ENCODE assay signal across 1 cellular context in the genomic region with DNA sequence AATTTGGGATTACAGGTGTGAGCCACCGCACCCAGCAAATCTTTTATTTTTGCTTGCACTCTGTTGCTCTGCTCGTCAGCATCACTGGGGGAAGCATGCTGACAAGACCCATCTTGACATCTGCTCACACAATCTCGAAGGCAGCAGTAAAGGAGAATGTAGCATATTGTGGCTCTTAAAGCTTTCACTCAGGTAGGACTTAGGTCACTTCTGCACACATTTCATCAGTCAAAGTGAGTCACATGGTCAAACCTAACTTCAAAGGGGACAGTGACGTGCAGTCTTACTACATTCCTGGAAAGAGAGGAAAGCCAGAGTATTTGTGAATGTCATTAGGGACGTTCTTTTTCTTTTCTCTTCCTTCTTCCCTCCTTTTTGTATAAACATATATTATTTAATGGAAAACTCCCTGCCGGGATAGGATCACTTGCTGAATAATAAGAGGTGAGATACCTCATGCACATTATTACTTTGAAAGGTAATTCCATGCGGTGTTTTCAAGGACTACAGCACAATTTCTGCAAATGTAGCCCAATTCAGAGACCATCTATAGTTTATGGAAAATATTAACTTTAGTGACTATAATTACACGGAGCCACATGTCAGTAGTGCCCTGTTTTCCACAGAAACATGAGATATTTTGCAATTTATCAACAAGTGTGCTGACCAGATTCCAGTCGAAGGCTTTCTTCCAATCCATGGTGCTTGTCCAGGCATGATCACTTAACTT.
A peak's percentile ranks its signal among the peaks of the same experiment; 100 is the strongest.
TF ChIP-seq lines count a peak whose summit lies in the region.

No MANE protein-coding gene starts in this region.

TF ChIP-seq in HepG2, 621 proteins besides CTCF, POLR2A, EP300 and RAD21 (continued from another document and continues in another):
- no peak for TF ChIP-seq GATA4 (IDR thresholded peaks at IDR 0.05; ENCODE audit: borderline replicate concordance, low read depth)
- no peak for TF ChIP-seq FOXO1 (CRISPR knock-in tag; IDR thresholded peaks at IDR 0.05)
- peak; percentile 56 for TF ChIP-seq RXRB (CRISPR knock-in tag; IDR thresholded peaks at IDR 0.05; ENCODE audit: borderline replicate concordance)
- TF ChIP-seq CBFB (CRISPR knock-in tag; IDR thresholded peaks at IDR 0.05) = no peak
- peak; percentile 57; the same call in 1 of the 2 replicates for TF ChIP-seq NCOA2 (CRISPR knock-in tag; IDR thresholded peaks at IDR 0.05)
- TF ChIP-seq, protein P1, sequence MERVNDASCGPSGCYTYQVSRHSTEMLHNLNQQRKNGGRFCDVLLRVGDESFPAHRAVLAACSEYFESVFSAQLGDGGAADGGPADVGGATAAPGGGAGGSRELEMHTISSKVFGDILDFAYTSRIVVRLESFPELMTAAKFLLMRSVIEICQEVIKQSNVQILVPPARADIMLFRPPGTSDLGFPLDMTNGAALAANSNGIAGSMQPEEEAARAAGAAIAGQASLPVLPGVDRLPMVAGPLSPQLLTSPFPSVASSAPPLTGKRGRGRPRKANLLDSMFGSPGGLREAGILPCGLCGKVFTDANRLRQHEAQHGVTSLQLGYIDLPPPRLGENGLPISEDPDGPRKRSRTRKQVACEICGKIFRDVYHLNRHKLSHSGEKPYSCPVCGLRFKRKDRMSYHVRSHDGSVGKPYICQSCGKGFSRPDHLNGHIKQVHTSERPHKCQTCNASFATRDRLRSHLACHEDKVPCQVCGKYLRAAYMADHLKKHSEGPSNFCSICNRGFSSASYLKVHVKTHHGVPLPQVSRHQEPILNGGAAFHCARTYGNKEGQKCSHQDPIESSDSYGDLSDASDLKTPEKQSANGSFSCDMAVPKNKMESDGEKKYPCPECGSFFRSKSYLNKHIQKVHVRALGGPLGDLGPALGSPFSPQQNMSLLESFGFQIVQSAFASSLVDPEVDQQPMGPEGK (CRISPR knock-in tag; IDR thresholded peaks at IDR 0.05) = no peak
- TF ChIP-seq ZNF17 (CRISPR knock-in tag; IDR thresholded peaks at IDR 0.05) = no peak
- TF ChIP-seq, protein P2, sequence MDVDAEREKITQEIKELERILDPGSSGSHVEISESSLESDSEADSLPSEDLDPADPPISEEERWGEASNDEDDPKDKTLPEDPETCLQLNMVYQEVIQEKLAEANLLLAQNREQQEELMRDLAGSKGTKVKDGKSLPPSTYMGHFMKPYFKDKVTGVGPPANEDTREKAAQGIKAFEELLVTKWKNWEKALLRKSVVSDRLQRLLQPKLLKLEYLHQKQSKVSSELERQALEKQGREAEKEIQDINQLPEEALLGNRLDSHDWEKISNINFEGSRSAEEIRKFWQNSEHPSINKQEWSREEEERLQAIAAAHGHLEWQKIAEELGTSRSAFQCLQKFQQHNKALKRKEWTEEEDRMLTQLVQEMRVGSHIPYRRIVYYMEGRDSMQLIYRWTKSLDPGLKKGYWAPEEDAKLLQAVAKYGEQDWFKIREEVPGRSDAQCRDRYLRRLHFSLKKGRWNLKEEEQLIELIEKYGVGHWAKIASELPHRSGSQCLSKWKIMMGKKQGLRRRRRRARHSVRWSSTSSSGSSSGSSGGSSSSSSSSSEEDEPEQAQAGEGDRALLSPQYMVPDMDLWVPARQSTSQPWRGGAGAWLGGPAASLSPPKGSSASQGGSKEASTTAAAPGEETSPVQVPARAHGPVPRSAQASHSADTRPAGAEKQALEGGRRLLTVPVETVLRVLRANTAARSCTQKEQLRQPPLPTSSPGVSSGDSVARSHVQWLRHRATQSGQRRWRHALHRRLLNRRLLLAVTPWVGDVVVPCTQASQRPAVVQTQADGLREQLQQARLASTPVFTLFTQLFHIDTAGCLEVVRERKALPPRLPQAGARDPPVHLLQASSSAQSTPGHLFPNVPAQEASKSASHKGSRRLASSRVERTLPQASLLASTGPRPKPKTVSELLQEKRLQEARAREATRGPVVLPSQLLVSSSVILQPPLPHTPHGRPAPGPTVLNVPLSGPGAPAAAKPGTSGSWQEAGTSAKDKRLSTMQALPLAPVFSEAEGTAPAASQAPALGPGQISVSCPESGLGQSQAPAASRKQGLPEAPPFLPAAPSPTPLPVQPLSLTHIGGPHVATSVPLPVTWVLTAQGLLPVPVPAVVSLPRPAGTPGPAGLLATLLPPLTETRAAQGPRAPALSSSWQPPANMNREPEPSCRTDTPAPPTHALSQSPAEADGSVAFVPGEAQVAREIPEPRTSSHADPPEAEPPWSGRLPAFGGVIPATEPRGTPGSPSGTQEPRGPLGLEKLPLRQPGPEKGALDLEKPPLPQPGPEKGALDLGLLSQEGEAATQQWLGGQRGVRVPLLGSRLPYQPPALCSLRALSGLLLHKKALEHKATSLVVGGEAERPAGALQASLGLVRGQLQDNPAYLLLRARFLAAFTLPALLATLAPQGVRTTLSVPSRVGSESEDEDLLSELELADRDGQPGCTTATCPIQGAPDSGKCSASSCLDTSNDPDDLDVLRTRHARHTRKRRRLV (CRISPR knock-in tag; IDR thresholded peaks at IDR 0.05) = no peak
- no peak for TF ChIP-seq ZNF263 (CRISPR knock-in tag; IDR thresholded peaks at IDR 0.05)
- no peak for TF ChIP-seq FOXA1 (IDR thresholded peaks at IDR 0.05)
- TF ChIP-seq FOXA1 (CRISPR knock-in tag; IDR thresholded peaks at IDR 0.05) = no peak
- no peak for TF ChIP-seq ADNP (CRISPR knock-in tag; IDR thresholded peaks at IDR 0.05)
- peak; percentile 26; the same call in 1 of the 2 replicates for TF ChIP-seq NCOR1 (IDR thresholded peaks at IDR 0.05; ENCODE audit: borderline replicate concordance, low read length)
- no peak for TF ChIP-seq ESRRA (CRISPR knock-in tag; IDR thresholded peaks at IDR 0.05; ENCODE audit: low read depth)
- no peak for TF ChIP-seq ELF1 (CRISPR knock-in tag; IDR thresholded peaks at IDR 0.05)
- no peak for TF ChIP-seq TEAD2 (CRISPR knock-in tag; IDR thresholded peaks at IDR 0.05)
- TF ChIP-seq KAT7 (CRISPR knock-in tag; IDR thresholded peaks at IDR 0.05; ENCODE audit: borderline replicate concordance) = no peak
- no peak for TF ChIP-seq MLLT10 (CRISPR knock-in tag; IDR thresholded peaks at IDR 0.05)
- TF ChIP-seq, protein P3, sequence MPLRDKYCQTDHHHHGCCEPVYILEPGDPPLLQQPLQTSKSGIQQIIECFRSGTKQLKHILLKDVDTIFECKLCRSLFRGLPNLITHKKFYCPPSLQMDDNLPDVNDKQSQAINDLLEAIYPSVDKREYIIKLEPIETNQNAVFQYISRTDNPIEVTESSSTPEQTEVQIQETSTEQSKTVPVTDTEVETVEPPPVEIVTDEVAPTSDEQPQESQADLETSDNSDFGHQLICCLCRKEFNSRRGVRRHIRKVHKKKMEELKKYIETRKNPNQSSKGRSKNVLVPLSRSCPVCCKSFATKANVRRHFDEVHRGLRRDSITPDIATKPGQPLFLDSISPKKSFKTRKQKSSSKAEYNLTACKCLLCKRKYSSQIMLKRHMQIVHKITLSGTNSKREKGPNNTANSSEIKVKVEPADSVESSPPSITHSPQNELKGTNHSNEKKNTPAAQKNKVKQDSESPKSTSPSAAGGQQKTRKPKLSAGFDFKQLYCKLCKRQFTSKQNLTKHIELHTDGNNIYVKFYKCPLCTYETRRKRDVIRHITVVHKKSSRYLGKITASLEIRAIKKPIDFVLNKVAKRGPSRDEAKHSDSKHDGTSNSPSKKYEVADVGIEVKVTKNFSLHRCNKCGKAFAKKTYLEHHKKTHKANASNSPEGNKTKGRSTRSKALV (CRISPR knock-in tag; IDR thresholded peaks at IDR 0.05) = no peak
- no peak for TF ChIP-seq ZNF33A (CRISPR knock-in tag; IDR thresholded peaks at IDR 0.05; ENCODE audit: borderline replicate concordance)
- peak; percentile 84; the same call in 1 of the 2 replicates for TF ChIP-seq HMG20A (CRISPR knock-in tag; IDR thresholded peaks at IDR 0.05; ENCODE audit: borderline replicate concordance)
- TF ChIP-seq, protein P4, sequence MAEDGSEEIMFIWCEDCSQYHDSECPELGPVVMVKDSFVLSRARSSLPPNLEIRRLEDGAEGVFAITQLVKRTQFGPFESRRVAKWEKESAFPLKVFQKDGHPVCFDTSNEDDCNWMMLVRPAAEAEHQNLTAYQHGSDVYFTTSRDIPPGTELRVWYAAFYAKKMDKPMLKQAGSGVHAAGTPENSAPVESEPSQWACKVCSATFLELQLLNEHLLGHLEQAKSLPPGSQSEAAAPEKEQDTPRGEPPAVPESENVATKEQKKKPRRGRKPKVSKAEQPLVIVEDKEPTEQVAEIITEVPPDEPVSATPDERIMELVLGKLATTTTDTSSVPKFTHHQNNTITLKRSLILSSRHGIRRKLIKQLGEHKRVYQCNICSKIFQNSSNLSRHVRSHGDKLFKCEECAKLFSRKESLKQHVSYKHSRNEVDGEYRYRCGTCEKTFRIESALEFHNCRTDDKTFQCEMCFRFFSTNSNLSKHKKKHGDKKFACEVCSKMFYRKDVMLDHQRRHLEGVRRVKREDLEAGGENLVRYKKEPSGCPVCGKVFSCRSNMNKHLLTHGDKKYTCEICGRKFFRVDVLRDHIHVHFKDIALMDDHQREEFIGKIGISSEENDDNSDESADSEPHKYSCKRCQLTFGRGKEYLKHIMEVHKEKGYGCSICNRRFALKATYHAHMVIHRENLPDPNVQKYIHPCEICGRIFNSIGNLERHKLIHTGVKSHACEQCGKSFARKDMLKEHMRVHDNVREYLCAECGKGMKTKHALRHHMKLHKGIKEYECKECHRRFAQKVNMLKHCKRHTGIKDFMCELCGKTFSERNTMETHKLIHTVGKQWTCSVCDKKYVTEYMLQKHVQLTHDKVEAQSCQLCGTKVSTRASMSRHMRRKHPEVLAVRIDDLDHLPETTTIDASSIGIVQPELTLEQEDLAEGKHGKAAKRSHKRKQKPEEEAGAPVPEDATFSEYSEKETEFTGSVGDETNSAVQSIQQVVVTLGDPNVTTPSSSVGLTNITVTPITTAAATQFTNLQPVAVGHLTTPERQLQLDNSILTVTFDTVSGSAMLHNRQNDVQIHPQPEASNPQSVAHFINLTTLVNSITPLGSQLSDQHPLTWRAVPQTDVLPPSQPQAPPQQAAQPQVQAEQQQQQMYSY (CRISPR knock-in tag; IDR thresholded peaks at IDR 0.05) = no peak
- no peak for TF ChIP-seq MTA3 (CRISPR knock-in tag; IDR thresholded peaks at IDR 0.05)
- TF ChIP-seq IRX3 (CRISPR knock-in tag; IDR thresholded peaks at IDR 0.05; ENCODE audit: borderline replicate concordance, low read depth) = no peak
- TF ChIP-seq, protein P5, sequence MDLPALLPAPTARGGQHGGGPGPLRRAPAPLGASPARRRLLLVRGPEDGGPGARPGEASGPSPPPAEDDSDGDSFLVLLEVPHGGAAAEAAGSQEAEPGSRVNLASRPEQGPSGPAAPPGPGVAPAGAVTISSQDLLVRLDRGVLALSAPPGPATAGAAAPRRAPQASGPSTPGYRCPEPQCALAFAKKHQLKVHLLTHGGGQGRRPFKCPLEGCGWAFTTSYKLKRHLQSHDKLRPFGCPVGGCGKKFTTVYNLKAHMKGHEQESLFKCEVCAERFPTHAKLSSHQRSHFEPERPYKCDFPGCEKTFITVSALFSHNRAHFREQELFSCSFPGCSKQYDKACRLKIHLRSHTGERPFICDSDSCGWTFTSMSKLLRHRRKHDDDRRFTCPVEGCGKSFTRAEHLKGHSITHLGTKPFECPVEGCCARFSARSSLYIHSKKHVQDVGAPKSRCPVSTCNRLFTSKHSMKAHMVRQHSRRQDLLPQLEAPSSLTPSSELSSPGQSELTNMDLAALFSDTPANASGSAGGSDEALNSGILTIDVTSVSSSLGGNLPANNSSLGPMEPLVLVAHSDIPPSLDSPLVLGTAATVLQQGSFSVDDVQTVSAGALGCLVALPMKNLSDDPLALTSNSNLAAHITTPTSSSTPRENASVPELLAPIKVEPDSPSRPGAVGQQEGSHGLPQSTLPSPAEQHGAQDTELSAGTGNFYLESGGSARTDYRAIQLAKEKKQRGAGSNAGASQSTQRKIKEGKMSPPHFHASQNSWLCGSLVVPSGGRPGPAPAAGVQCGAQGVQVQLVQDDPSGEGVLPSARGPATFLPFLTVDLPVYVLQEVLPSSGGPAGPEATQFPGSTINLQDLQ (CRISPR knock-in tag; IDR thresholded peaks at IDR 0.05) = no peak
- TF ChIP-seq ZNF564 (CRISPR knock-in tag; IDR thresholded peaks at IDR 0.05) = no peak
- no peak for TF ChIP-seq GLI4 (CRISPR knock-in tag; IDR thresholded peaks at IDR 0.05; ENCODE audit: borderline replicate concordance)
- TF ChIP-seq TP53 (CRISPR knock-in tag; conservative IDR thresholded peaks at IDR 0.05) = no peak
- TF ChIP-seq ZNF33B (CRISPR knock-in tag; IDR thresholded peaks at IDR 0.05) = no peak
- no peak for TF ChIP-seq HDAC6 (IDR thresholded peaks at IDR 0.05; ENCODE audit: low read depth, low read length)
- TF ChIP-seq ZNF383 (CRISPR knock-in tag; IDR thresholded peaks at IDR 0.05; ENCODE audit: borderline replicate concordance) = no peak
- peak; percentile 95 for TF ChIP-seq CEBPG (CRISPR knock-in tag; IDR thresholded peaks at IDR 0.05)
- no peak for TF ChIP-seq ZNF749 (CRISPR knock-in tag; IDR thresholded peaks at IDR 0.05; ENCODE audit: borderline replicate concordance)
- TF ChIP-seq ZNF850 (CRISPR knock-in tag; conservative IDR thresholded peaks at IDR 0.05) = no peak
- no peak for TF ChIP-seq MTF2 (CRISPR knock-in tag; IDR thresholded peaks at IDR 0.05; ENCODE audit: borderline replicate concordance)
- no peak for TF ChIP-seq IRF2 (CRISPR knock-in tag; IDR thresholded peaks at IDR 0.05)
- peak; percentile 92 for TF ChIP-seq FOSL2 (CRISPR knock-in tag; IDR thresholded peaks at IDR 0.05)
- no peak for TF ChIP-seq MED13 (CRISPR knock-in tag; IDR thresholded peaks at IDR 0.05)
- no peak for TF ChIP-seq MYC (CRISPR knock-in tag; IDR thresholded peaks at IDR 0.05; ENCODE audit: borderline replicate concordance)
